33 cellular contexts compared by ENCODE assay signal in genomic region chr18:49752095-49752457, GRCh38.
"Had no signal": no experiment of that assay in that cellular context is flagged by ENCODE, and none has a peak within 500 bp of the region (broad histone marks: within the 10 kb centered on the region; RNA-seq: fewer than 3 reads in every experiment).

No MANE protein-coding gene starts in this region.

- H3K27me3 Mint-ChIP-seq: activated CD8-positive, alpha-beta memory T cell treated with anti-CD3 and anti-CD28 coated beads, Interleukin-2, amount 10 ng/mL, durations not matched to agents 7 days and 5 days; activated naive CD8-positive, alpha-beta T cell treated with anti-CD3 and anti-CD28 coated beads for 36 hours had no signal

- H3K9me3 Mint-ChIP-seq: activated CD8-positive, alpha-beta T cell treated with anti-CD3 and anti-CD28 coated beads for 36 hours; activated naive CD4-positive, alpha-beta T cell treated with anti-CD3 and anti-CD28 coated beads for 36 hours; activated naive CD8-positive, alpha-beta T cell treated with anti-CD3 and anti-CD28 coated beads for 36 hours; nephron progenitor cell; T-helper 1 cell treated with Interleukin-12 subunit alpha and Interleukin-12 subunit beta and Interleukin-4 antibody, amounts not matched to agents 30 μg/mL and 1 μg/mL, for 36 hours had no signal

- H3K4me1 Mint-ChIP-seq: activated CD8-positive, alpha-beta memory T cell treated with anti-CD3 and anti-CD28 coated beads, Interleukin-2, amount 10 ng/mL, durations not matched to agents 7 days and 5 days; mesothelial cell of epicardium; naive B cell had no signal

- H3K27me3 ChIP-seq: adrenal gland, body of pancreas, pancreas, transverse colon, uterus had no signal

- H3K4me3 ChIP-seq: adrenal gland, body of pancreas, coronary artery, dorsolateral prefrontal cortex, gastroesophageal sphincter, heart left ventricle, pancreas, psoas muscle, transverse colon, uterus had no signal

- H3K9me3 ChIP-seq: adrenal gland, body of pancreas, gastroesophageal sphincter, pancreas, psoas muscle, transverse colon, uterus had no signal

- H3K4me1 ChIP-seq: adrenal gland, body of pancreas, gastroesophageal sphincter, heart left ventricle, pancreas, psoas muscle, transverse colon, uterus had no signal

- H3K27ac Mint-ChIP-seq: activated CD8-positive, alpha-beta memory T cell treated with anti-CD3 and anti-CD28 coated beads, Interleukin-2, amount 10 ng/mL, durations not matched to agents 7 days and 5 days; activated CD8-positive, alpha-beta T cell treated with anti-CD3 and anti-CD28 coated beads for 36 hours; activated naive CD4-positive, alpha-beta T cell treated with anti-CD3 and anti-CD28 coated beads for 36 hours; activated naive CD8-positive, alpha-beta T cell treated with anti-CD3 and anti-CD28 coated beads for 36 hours; activated T-cell treated with anti-CD3 and anti-CD28 coated beads, Interleukin-2, amount 50 U/mL, for 72 hours; mesothelial cell of epicardium; nephron progenitor cell; T-helper 1 cell treated with Interleukin-12 subunit alpha and Interleukin-12 subunit beta and Interleukin-4 antibody, amounts not matched to agents 30 μg/mL and 1 μg/mL, for 36 hours had no signal

- H3K36me3 ChIP-seq: adrenal gland, gastroesophageal sphincter, heart left ventricle, pancreas, transverse colon, uterus, WERI-Rb-1 had no signal

- DNase-seq: activated CD4-positive, alpha-beta T cell treated with anti-CD3 and anti-CD28 coated beads, Interleukin-2, amount 50 U/mL, for 1 hour; activated CD4-positive, CD25-positive, alpha-beta regulatory T cell treated with anti-CD3 and anti-CD28 coated beads, Interleukin-2, amount 50 U/mL, for 72 hours; activated naive CD4-positive, alpha-beta T cell treated with anti-CD3 and anti-CD28 coated beads for 36 hours; activated naive CD8-positive, alpha-beta T cell treated with anti-CD3 and anti-CD28 coated beads for 36 hours; activated T-cell treated with anti-CD3 and anti-CD28 coated beads for 4 hours; activated T-cell treated with anti-CD3 and anti-CD28 coated beads, Interleukin-2, amount 50 U/mL, for 72 hours; adrenal gland; aorta; body of pancreas; dorsolateral prefrontal cortex; effector memory CD4-positive, alpha-beta T cell; heart left ventricle; hypothalamus; left cardiac atrium; left ventricle myocardium superior; naive B cell; nephron progenitor cell; pancreas; psoas muscle; stimulated activated CD4-positive, alpha-beta T cell treated with anti-CD3 and anti-CD28 coated beads, Interleukin-15, amount 100 ng/mL, for 24 hours; stimulated activated CD4-positive, alpha-beta T cell treated with anti-CD3 and anti-CD28 coated beads, Interleukin-2, amount 100 ng/mL, for 24 hours; stimulated activated naive CD4-positive, alpha-beta T cell treated with Interleukin-2 at 50 U/mL for 16 hours; SW 1271; T1000; transverse colon; uterus; WERI-Rb-1 had no signal

- H3K27ac ChIP-seq: adrenal gland, body of pancreas, coronary artery, dorsolateral prefrontal cortex, gastroesophageal sphincter, heart left ventricle, pancreas, psoas muscle, transverse colon, uterus, WERI-Rb-1 had no signal

- H3K36me3 Mint-ChIP-seq: activated CD8-positive, alpha-beta memory T cell treated with anti-CD3 and anti-CD28 coated beads, Interleukin-2, amount 10 ng/mL, durations not matched to agents 7 days and 5 days; activated naive CD8-positive, alpha-beta T cell treated with anti-CD3 and anti-CD28 coated beads for 36 hours; mesothelial cell of epicardium; naive B cell had no signal

- ATAC-seq: activated CD8-positive, alpha-beta memory T cell treated with anti-CD3 and anti-CD28 coated beads, Interleukin-2, amount 10 ng/mL, durations not matched to agents 7 days and 5 days; activated T-cell treated with anti-CD3 and anti-CD28 coated beads, Interleukin-2, amount 50 U/mL, for 72 hours; body of pancreas; gastroesophageal sphincter; heart left ventricle; left cardiac atrium; left ventricle myocardium superior; pancreas; psoas muscle had no signal

- H3K4me3 Mint-ChIP-seq: activated CD8-positive, alpha-beta memory T cell treated with anti-CD3 and anti-CD28 coated beads, Interleukin-2, amount 10 ng/mL, durations not matched to agents 7 days and 5 days; activated CD8-positive, alpha-beta T cell treated with anti-CD3 and anti-CD28 coated beads for 36 hours; activated naive CD4-positive, alpha-beta T cell treated with anti-CD3 and anti-CD28 coated beads for 36 hours; activated naive CD8-positive, alpha-beta T cell treated with anti-CD3 and anti-CD28 coated beads for 36 hours; activated T-cell treated with anti-CD3 and anti-CD28 coated beads, Interleukin-2, amount 50 U/mL, for 72 hours; mesothelial cell of epicardium; naive B cell; nephron progenitor cell; T-helper 1 cell treated with Interleukin-12 subunit alpha and Interleukin-12 subunit beta and Interleukin-4 antibody, amounts not matched to agents 30 μg/mL and 1 μg/mL, for 36 hours had no signal
